In genomic region chr7:123798527-123799188, GRCh38 we compare ENCODE assay signal across 15 cellular contexts. TPM values are rescaled to one million over a fixed set of nuclear protein-coding genes. Genes with fewer than 3 reads are reported as not detected.
DNase-seq lines count a peak whose midpoint lies in the region; ATAC-seq, FAIRE-seq and TF ChIP-seq lines count a peak whose summit lies in the region.
"Had no signal": no experiment of that assay in that cellular context is flagged by ENCODE, and none has a peak within 500 bp of the region (broad histone marks: within the 10 kb centered on the region; RNA-seq: fewer than 3 reads in every experiment).

No MANE protein-coding gene starts in this region.

- no peak overlapping the region for H3K9ac ChIP-seq in HCT116 (ENCODE audit: low read length)
- H3K9ac ChIP-seq in keratinocyte (ENCODE audit: control insufficient read depth, extremely low read depth, insufficient read depth, low read length) = no peak overlapping the region

- H3K9me1 ChIP-seq in keratinocyte (ENCODE audit: control insufficient read depth, extremely low read depth, insufficient read depth, low read length) = no peaks in the 10 kb centered on the region

- no peak for TF ChIP-seq CTCF in HCT116 (IDR thresholded peaks at IDR 0.05 in 2 of 3, conservative IDR thresholded peaks at IDR 0.05 in 1 of 3; ENCODE audit: borderline replicate concordance in 1 of 3, insufficient read depth in 1 of 3, low read depth in 2 of 3, low read length in 2 of 3)
- no peak for TF ChIP-seq CTCF in RWPE2 (IDR thresholded peaks at IDR 0.05; ENCODE audit: poor library complexity, severe bottlenecking)
- no peak for TF ChIP-seq CTCF in keratinocyte (optimal IDR thresholded peaks at IDR 0.05 in 1 of 3, IDR thresholded peaks at IDR 0.05 in 1 of 3, conservative IDR thresholded peaks at IDR 0.05 in 1 of 3; ENCODE audit: extremely low read depth in 1 of 3, insufficient read depth in 2 of 3, low read length in 3 of 3)
- no peak for TF ChIP-seq CTCF in gastrocnemius medialis (IDR thresholded peaks at IDR 0.05 in 4 of 5, conservative IDR thresholded peaks at IDR 0.05 in 1 of 5)
- no peak for TF ChIP-seq CTCF in OCI-LY7 (conservative IDR thresholded peaks at IDR 0.05; ENCODE audit: low read length)

- H3K27ac ChIP-seq in HCT116 (ENCODE audit: low read depth, low read length) (no peak overlapping the region), RWPE2 (ENCODE audit: poor library complexity, severe bottlenecking) (peak overlapping the region; percentile 41), keratinocyte (ENCODE audit: control insufficient read depth, insufficient read depth, low read length) (peak overlapping the region; percentile 37), gastrocnemius medialis (peak overlapping the region; percentile 32 to 83 (median 62)), OCI-LY7 (ENCODE audit: low read depth, low read length, poor library complexity, severe bottlenecking) (no peak overlapping the region)
- H3K27ac ChIP-seq: prostate gland had no signal

- H3K4me3 ChIP-seq in HCT116 (replicated peaks in 1 of 2; ENCODE audit: low read depth in 1 of 2, low read length in 2 of 2) = no peak overlapping the region
- no peak overlapping the region for H3K4me3 ChIP-seq in RWPE2 (ENCODE audit: severe bottlenecking)
- H3K4me3 ChIP-seq in keratinocyte (ENCODE audit: control insufficient read depth in 2 of 3, extremely low read depth in 1 of 3, insufficient read depth in 2 of 3, low read depth in 1 of 3, low read length in 3 of 3) = peak overlapping the region; percentile 18 to 29 (median 18)
- peak overlapping the region in 1 of 4 donors; percentile 28 for H3K4me3 ChIP-seq in gastrocnemius medialis
- H3K4me3 ChIP-seq in OCI-LY7 (ENCODE audit: low read depth, low read length, poor library complexity, severe bottlenecking) = no peak overlapping the region
- H3K4me3 ChIP-seq: prostate gland had no signal

- H3K4me1 ChIP-seq in HCT116 (ENCODE audit: control insufficient read depth in 1 of 2, insufficient read depth in 2 of 2, low read length in 2 of 2) (peaks cover 3 to 13% of the 10 kb centered on the region in 2 experiments; a peak in 3 of 4 replicates), RWPE2 (ENCODE audit: insufficient read depth, poor library complexity, severe bottlenecking) (peaks cover 12% of the 10 kb centered on the region), keratinocyte (ENCODE audit: control insufficient read depth, extremely low read depth, insufficient read depth, low read length) (peaks cover 10% of the 10 kb centered on the region), gastrocnemius medialis (peaks cover 0 to 15% of the 10 kb centered on the region in 2 donors), OCI-LY7 (ENCODE audit: insufficient read depth, low read length, poor library complexity, severe bottlenecking) (no peaks in the 10 kb centered on the region)
- H3K4me1 ChIP-seq: prostate gland had no signal

- dilution Hi-C loops in keratinocyte (cut with MboI; ENCODE audit: extremely low pct_ligation_motif_present, low sequenced_read_pairs) = no loop called here

- ATAC-seq in HCT116 = peak; percentile 60
- ATAC-seq in RWPE2 (ENCODE audit: low read depth) = peak; percentile 36
- ATAC-seq in gastrocnemius medialis = peak; percentile 28 to 29
- ATAC-seq: activated CD8-positive, alpha-beta T cell treated with anti-CD3 and anti-CD28 coated beads, Interleukin-2, amount 10 ng/mL, durations not matched to agents 7 days and 5 days had no signal

- H3K79me2 ChIP-seq in HCT116 (ENCODE audit: insufficient read depth, low read length) (no peaks in the 10 kb centered on the region), keratinocyte (ENCODE audit: control insufficient read depth, insufficient read depth, low read length) (no peaks in the 10 kb centered on the region), OCI-LY7 (ENCODE audit: insufficient read depth, low read depth, low read length) (no peaks in the 10 kb centered on the region)

- no peak for FAIRE-seq in keratinocyte (lab: Jason Lieb, UNC)

- POLR2A ChIA-PET in HCT116 (lab: Charles Lee) (interaction anchor here (1.4 kb wide), 1 partner anchor 9 kb away, joined by 3 read pairs; no protein-coding TSS in a partner anchor), OCI-LY7 (lab: Charles Lee) (no interaction called here)

- no TSS peak for BruUV-seq in HCT116 (replicated peaks; lab: Mats Ljungman, UMichigan)
- no TSS peak for BruUV-seq in OCI-LY7 (replicated peaks; lab: Mats Ljungman, UMichigan)

- intact Hi-C loops in HCT116 (cut with micrococcal nuclease) = loop anchor here (1.0 to 10.0 kb wide), 5 partner anchors 67 to 1059 kb away; no protein-coding TSS in a partner anchor
- intact Hi-C loops in gastrocnemius medialis (cut with DNase I; ENCODE audit: low total_unique reads) = loop anchor here (2.0 to 5.0 kb wide), 3 partner anchors 66 to 119 kb away; no protein-coding TSS in a partner anchor
- intact Hi-C loops in OCI-LY7 (cut with micrococcal nuclease; ENCODE audit: unreplicated experiment) = loop anchor here (5.0 kb wide), 1 partner anchor 69 kb away; no protein-coding TSS in a partner anchor

- H3K4me2 ChIP-seq in HCT116 (ENCODE audit: low read length) (peak overlapping the region; percentile 45), keratinocyte (ENCODE audit: control insufficient read depth, extremely low read depth, insufficient read depth, low read depth, low read length) (peak overlapping the region; percentile 77), OCI-LY7 (ENCODE audit: low read length) (no peak overlapping the region)

- H3K9me2 ChIP-seq in HCT116 (ENCODE audit: insufficient read depth) (no peaks in the 10 kb centered on the region), OCI-LY7 (ENCODE audit: insufficient read depth, low read length) (no peaks in the 10 kb centered on the region)

- peak overlapping the region; percentile 75 for H2AFZ ChIP-seq in HCT116 (ENCODE audit: low read depth, low read length, poor library complexity, severe bottlenecking)
- peak overlapping the region; percentile 62 for H2AFZ ChIP-seq in keratinocyte (ENCODE audit: control insufficient read depth, low read length)
- H2AFZ ChIP-seq in OCI-LY7 (ENCODE audit: low read length) = no peak overlapping the region

- TF ChIP-seq RAD21 in HCT116 (IDR thresholded peaks at IDR 0.05; ENCODE audit: low read depth) = peak; percentile 2; the same call in 1 of the 2 replicates

- no peaks in the 10 kb centered on the region for H3K36me3 ChIP-seq in HCT116 (ENCODE audit: control insufficient read depth in 1 of 2, insufficient read depth in 2 of 2, low read length in 2 of 2)
- H3K36me3 ChIP-seq in RWPE2 (ENCODE audit: low read depth) = no peaks in the 10 kb centered on the region
- no peaks in the 10 kb centered on the region for H3K36me3 ChIP-seq in keratinocyte (ENCODE audit: control insufficient read depth in 2 of 2, extremely low read depth in 1 of 2, insufficient read depth in 2 of 2, low read length in 2 of 2)
- no peaks in the 10 kb centered on the region for H3K36me3 ChIP-seq in gastrocnemius medialis
- no peaks in the 10 kb centered on the region for H3K36me3 ChIP-seq in OCI-LY7 (ENCODE audit: insufficient read depth, low read length)
- H3K36me3 ChIP-seq: prostate gland had no signal

- in situ Hi-C loops in gastrocnemius medialis (cut with MboI; ENCODE audit: low sequenced_read_pairs in 4 of 4) = loop anchor here in 2 of 4 donors (5.0 to 10.0 kb wide), 2 partner anchors 64 to 76 kb away; no protein-coding TSS in a partner anchor

- RAD21 ChIA-PET in HCT116 (lab: Charles Lee; ENCODE audit: low non-redundant PET in 1 of 2, low total read pairs in 2 of 2, uncharacterized antibody in 2 of 2, unreplicated experiment in 2 of 2) = interaction anchor here in 1 of 2 experiments (1.0 kb wide), 1 partner anchor 73 kb away, joined by 5 read pairs; no protein-coding TSS in a partner anchor

- TF ChIP-seq POLR2A in HCT116 (IDR thresholded peaks at IDR 0.05; ENCODE audit: borderline replicate concordance, extremely low read depth, insufficient read depth, insufficient read length) (no peak), gastrocnemius medialis (IDR thresholded peaks at IDR 0.05) (no peak)

- DNase-seq in HCT116 (ENCODE audit: low read depth, low spot score) (peak; percentile 6), RWPE2 (ENCODE audit: low spot score) (no peak), keratinocyte (ENCODE audit: low read depth, low spot score) (no peak), gastrocnemius medialis (no peak), OCI-LY7 (ENCODE audit: low spot score) (no peak), putamen (ENCODE audit: low spot score) (no peak), germinal center (ENCODE audit: low spot score) (no peak)
- DNase-seq in activated CD4-positive, alpha-beta T cell treated with anti-CD3 and anti-CD28 coated beads, Interleukin-2, amount 50 U/mL, for 48 hours = no peak
- DNase-seq: activated CD8-positive, alpha-beta T cell treated with anti-CD3 and anti-CD28 coated beads, Interleukin-2, amount 10 ng/mL, durations not matched to agents 7 days and 5 days; activated naive CD4-positive, alpha-beta T cell treated with Interleukin-2 at 50 U/mL for 16 hours; C1 segment of cervical spinal cord; GF-D8; stimulated activated CD4-positive, alpha-beta T cell treated with anti-CD3 and anti-CD28 coated beads, Interleukin-4, amount 100 ng/mL, for 24 hours had no signal

- H4K20me1 ChIP-seq in HCT116 (ENCODE audit: insufficient read depth) (no peaks in the 10 kb centered on the region), keratinocyte (ENCODE audit: control insufficient read depth, extremely low read depth, insufficient read depth, low read length) (no peaks in the 10 kb centered on the region), OCI-LY7 (ENCODE audit: insufficient read depth, low read length) (no peaks in the 10 kb centered on the region)

- no peaks in the 10 kb centered on the region for H3K27me3 ChIP-seq in HCT116 (ENCODE audit: insufficient read depth, low read length)
- H3K27me3 ChIP-seq in RWPE2 (ENCODE audit: insufficient read depth, poor library complexity, severe bottlenecking) = no peaks in the 10 kb centered on the region
- H3K27me3 ChIP-seq in keratinocyte (ENCODE audit: control insufficient read depth, extremely low read depth, insufficient read depth, low read length) = no peaks in the 10 kb centered on the region
- no peaks in the 10 kb centered on the region for H3K27me3 ChIP-seq in gastrocnemius medialis

- H3K9me3 ChIP-seq in HCT116 (ENCODE audit: control insufficient read depth in 1 of 2, insufficient read depth in 1 of 2, low read depth in 1 of 2, low read length in 2 of 2) = no peaks in the 10 kb centered on the region
- H3K9me3 ChIP-seq in RWPE2 (ENCODE audit: severe bottlenecking) = no peaks in the 10 kb centered on the region
- H3K9me3 ChIP-seq in keratinocyte (ENCODE audit: control insufficient read depth, low read depth, low read length) = no peaks in the 10 kb centered on the region
- no peaks in the 10 kb centered on the region for H3K9me3 ChIP-seq in gastrocnemius medialis
- no peaks in the 10 kb centered on the region for H3K9me3 ChIP-seq in OCI-LY7 (ENCODE audit: low read length)
- H3K9me3 ChIP-seq: prostate gland had no signal

- CTCF ChIA-PET in HCT116 (lab: Charles Lee) (interaction anchor here (1.2 to 3.8 kb wide), 10 partner anchors 17 to 986 kb away, joined by 3 to 42 read pairs (median 6); no protein-coding TSS in a partner anchor), OCI-LY7 (lab: Charles Lee; ENCODE audit: unreplicated experiment) (no interaction called here)

RNA-seq across cellular contexts. Expression of gene HYAL4, which starts 46.3 kb away (rescaled TPM):
- total RNA-seq in HCT116 (2021; ENCODE audit: unreplicated experiment) (not detected), gastrocnemius medialis (10 to 100 TPM in 1 of 4 donors, 1 to 10 TPM in 2, under 1 TPM in 1; 0.73 to 11.0 (median 5.7) TPM), OCI-LY7 (2022) (not detected in 2 replicates)
- not detected in 2 replicates for polyA plus RNA-seq in HCT116 (2012)
- 0.25 to 0.39 TPM (median 0.26 TPM) in 3 replicates for polyA plus RNA-seq in keratinocyte
- 0.44 TPM for polyA plus RNA-seq in keratinocyte (2011; ENCODE audit: low read depth)
- 0.06 and 0.19 TPM in 2 replicates for polyA plus RNA-seq in keratinocyte (2011; cell fraction: cytosol; rRNA removed)
- polyA plus RNA-seq in keratinocyte (2011; cell fraction: nucleus; rRNA removed) = 0.52 and 0.70 TPM in 2 replicates
- polyA plus RNA-seq in keratinocyte (2012; ENCODE audit: low replicate concordance) = 0.07 and 0.48 TPM in 2 replicates
- polyA minus RNA-seq in keratinocyte = 0.16 to 0.49 TPM in 2 of 3 replicates, not detected in the other
- polyA minus RNA-seq in keratinocyte (2011; cell fraction: cytosol; rRNA and poly(A)+ RNA removed) = not detected
- 0.54 TPM in 1 of 2 replicates, not detected in the other for polyA minus RNA-seq in keratinocyte (2011; cell fraction: nucleus; rRNA and poly(A)+ RNA removed)
- total RNA-seq in OCI-LY7 (2014; rRNA removed; shearing (Covaris generic)) = not detected in 2 replicates
- total RNA-seq: activated CD8-positive, alpha-beta T cell treated with anti-CD3 and anti-CD28 coated beads, Interleukin-2, amount 10 ng/mL, durations not matched to agents 7 days and 5 days; H7 had no signal

RNA-seq across cellular contexts. Expression of gene WASL, which starts 49.9 kb away (rescaled TPM):
- total RNA-seq in HCT116 (2021; ENCODE audit: unreplicated experiment) = 26.2 TPM
- polyA plus RNA-seq in HCT116 (2012) = 9.8 and 10.9 TPM in 2 replicates
- 9.5 to 17.5 TPM (median 15.9 TPM) in 3 replicates for polyA plus RNA-seq in keratinocyte
- polyA plus RNA-seq in keratinocyte (2011; ENCODE audit: low read depth) = 25.5 TPM
- polyA plus RNA-seq in keratinocyte (2011; cell fraction: cytosol; rRNA removed) = 14.2 and 23.6 TPM in 2 replicates
- 12.6 and 15.4 TPM in 2 replicates for polyA plus RNA-seq in keratinocyte (2011; cell fraction: nucleus; rRNA removed)
- polyA plus RNA-seq in keratinocyte (2012; ENCODE audit: low replicate concordance) = 22.6 and 35.5 TPM in 2 replicates
- polyA minus RNA-seq in keratinocyte = 6.2 to 11.4 TPM (median 6.9 TPM) in 3 replicates
- 9.4 TPM for polyA minus RNA-seq in keratinocyte (2011; cell fraction: cytosol; rRNA and poly(A)+ RNA removed)
- polyA minus RNA-seq in keratinocyte (2011; cell fraction: nucleus; rRNA and poly(A)+ RNA removed) = 10.4 and 19.6 TPM in 2 replicates
- 10 to 100 TPM; 29.0 to 40.4 (median 33.0) TPM for total RNA-seq in gastrocnemius medialis
- 3.4 and 4.4 TPM in 2 replicates for total RNA-seq in OCI-LY7 (2014; rRNA removed; shearing (Covaris generic))
- 6.3 and 7.2 TPM in 2 replicates for total RNA-seq in OCI-LY7 (2022)

Comparison
In these comparisons a context has a peak if more than half of its experiments do, and no peak if none do; other contexts are left out.
1. H3K27ac ChIP-seq: peak in RWPE2 (single experiment), keratinocyte (single experiment) and gastrocnemius medialis (4 of 4); none in HCT116 (single experiment) and OCI-LY7 (single experiment).
2. H3K4me3 ChIP-seq: peak in keratinocyte (3 of 3); none in HCT116 (0 of 2), RWPE2 (single experiment) and OCI-LY7 (single experiment).
3. Peak in every context shown above with its lines, with median percentiles within 50 percentile points of each other: ATAC-seq.